Comparison of ENCODE assay signal across 11 cellular contexts in genomic region chr11:65639623-65640482, GRCh38. TPM values are rescaled to one million over a fixed set of nuclear protein-coding genes. Genes with fewer than 3 reads are reported as not detected.
DNase-seq lines count a peak whose midpoint lies in the region; ATAC-seq and TF ChIP-seq lines count a peak whose summit lies in the region.
"Had no signal": no experiment of that assay in that cellular context is flagged by ENCODE, and none has a peak within 500 bp of the region (broad histone marks: within the 10 kb centered on the region; RNA-seq: fewer than 3 reads in every experiment).

No MANE protein-coding gene starts in this region.

- no peaks in the 10 kb centered on the region for H3K27me3 Mint-ChIP-seq in activated T-cell treated with anti-CD3 and anti-CD28 coated beads, Interleukin-2, amount 50 U/mL, for 4 hours (ENCODE audit: low read depth)

- no peak overlapping the region for H3K14ac ChIP-seq in IMR-90 (replicated peaks; ENCODE audit: low read depth, low read length)

- peaks cover 26% of the 10 kb centered on the region; the same call in 1 of the 2 replicates for H4K20me1 ChIP-seq in IMR-90 (ENCODE audit: insufficient read depth, low read length)

- TF ChIP-seq CTCF in IMR-90 (conservative IDR thresholded peaks at IDR 0.05; ENCODE audit: low read depth, low read length) (no peak), right lobe of liver (IDR thresholded peaks at IDR 0.05) (no peak), lower leg skin (IDR thresholded peaks at IDR 0.05) (no peak)

- H4K8ac ChIP-seq in IMR-90 (ENCODE audit: low read depth in 2 of 2, low read length in 2 of 2) = no peak overlapping the region

- CTCF ChIA-PET in IMR-90 (lab: Yijun Ruan, JAX) = no interaction called here

- H3K4me2 ChIP-seq in IMR-90 (ENCODE audit: low read depth, low read length) = no peak overlapping the region

- in situ Hi-C loops in IMR-90 (cut with MboI; ENCODE audit: low sequenced_read_pairs) = no loop called here

- peak overlapping the region; percentile 19 for H2AK9ac ChIP-seq in IMR-90 (replicated peaks; ENCODE audit: low read depth, low read length, poor library complexity)

- H3K79me1 ChIP-seq in IMR-90 (ENCODE audit: low read depth in 1 of 2, low read length in 2 of 2) = peaks cover 16 to 51% of the 10 kb centered on the region in 2 experiments

- peak; percentile 14 for DNase-seq in NCI-H510A (lab: John Stamatoyannopoulos, UW)
- no peak for DNase-seq in NCI-H510A treated with DMSO at 0.1 percent for 48 hours (lab: John Stamatoyannopoulos, UW)
- no peak for DNase-seq in IMR-90
- peak; percentile 43 for DNase-seq in activated T-cell treated with anti-CD3 and anti-CD28 coated beads, Interleukin-2, amount 50 U/mL, for 4 hours
- no peak for DNase-seq in right lobe of liver
- no peak for DNase-seq in lower leg skin (ENCODE audit: low spot score in 2 of 2)
- no peak for DNase-seq in NCI-H1417 treated with DMSO at 0.1 percent for 48 hours (lab: John Stamatoyannopoulos, UW)

- H3K9me3 ChIP-seq in IMR-90 (ENCODE audit: control insufficient read depth, insufficient read depth, low read length) = no peaks in the 10 kb centered on the region
- no peaks in the 10 kb centered on the region for H3K9me3 ChIP-seq in right lobe of liver
- no peaks in the 10 kb centered on the region for H3K9me3 ChIP-seq in thymus (ENCODE audit: control insufficient read depth)

- H3K36me3 ChIP-seq in IMR-90 (ENCODE audit: control insufficient read depth, insufficient read depth, low read length) (peaks cover 27% of the 10 kb centered on the region), right lobe of liver (peaks cover 0 to 17% (median 7%) of the 10 kb centered on the region in 4 donors), thymus (ENCODE audit: control insufficient read depth, insufficient read depth) (peaks cover 47% of the 10 kb centered on the region)

- no peak overlapping the region for H3K18ac ChIP-seq in IMR-90 (ENCODE audit: low read depth, low read length)

- POLR2A ChIA-PET in IMR-90 (lab: Charles Lee; ENCODE audit: unreplicated experiment) = no interaction called here

- H3K4ac ChIP-seq in IMR-90 (ENCODE audit: low read depth, low read length) = peak overlapping the region; percentile 26; the same call in 1 of the 2 replicates

- peak overlapping the region; percentile 89 for H3K4me3 Mint-ChIP-seq in activated T-cell treated with anti-CD3 and anti-CD28 coated beads, Interleukin-2, amount 50 U/mL, for 4 hours

- dilution Hi-C loops in IMR-90 (cut with HindIII; ENCODE audit: low sequenced_read_pairs, unreplicated experiment) = no loop called here

- H3K56ac ChIP-seq in IMR-90 (ENCODE audit: extremely low read depth, insufficient read depth, low read length) = no peak overlapping the region

- H2AK5ac ChIP-seq in IMR-90 (ENCODE audit: low read depth, low read length) = 0 out of 2 replicates have a peak overlapping the region, but pooled peaks have one; percentile 8

- H2BK15ac ChIP-seq in IMR-90 (ENCODE audit: low read depth, low read length) = no peak overlapping the region

- TF ChIP-seq RAD21 in IMR-90 (IDR thresholded peaks at IDR 0.05; ENCODE audit: low read length) = no peak

- H3K23ac ChIP-seq in IMR-90 (ENCODE audit: low read depth, low read length) = no peak overlapping the region

- H2BK20ac ChIP-seq in IMR-90 (ENCODE audit: low read depth, low read length) = no peak overlapping the region

- H3K4me3 ChIP-seq in IMR-90 (ENCODE audit: insufficient read depth, low read depth, low read length) (no peak overlapping the region), right lobe of liver (peak overlapping the region in 2 of 3 donors; percentile 23 to 37), thymus (ENCODE audit: low read length) (peak overlapping the region; percentile 53), lower leg skin (ENCODE audit: low read depth, poor library complexity, severe bottlenecking) (no peak overlapping the region)

- H3K4me1 ChIP-seq in IMR-90 (ENCODE audit: control insufficient read depth, insufficient read depth, low read length) (peaks cover 11% of the 10 kb centered on the region), right lobe of liver (peaks cover 0 to 21% (median 7%) of the 10 kb centered on the region in 4 donors), thymus (ENCODE audit: control insufficient read depth, insufficient read depth, low read length) (peaks cover 28% of the 10 kb centered on the region)

- no peak overlapping the region for H4K91ac ChIP-seq in IMR-90 (ENCODE audit: insufficient read depth, low read depth, low read length)

- no peaks in the 10 kb centered on the region for H3K9me3 Mint-ChIP-seq in activated T-cell treated with anti-CD3 and anti-CD28 coated beads, Interleukin-2, amount 50 U/mL, for 4 hours

- H3K27me3 ChIP-seq in IMR-90 (ENCODE audit: control insufficient read depth, insufficient read depth, low read length) = no peaks in the 10 kb centered on the region
- H3K27me3 ChIP-seq in right lobe of liver = no peaks in the 10 kb centered on the region
- H3K27me3 ChIP-seq in thymus (ENCODE audit: control insufficient read depth, insufficient read depth) = no peaks in the 10 kb centered on the region

- no peak overlapping the region for H2BK120ac ChIP-seq in IMR-90 (ENCODE audit: low read depth, low read length)

- no peak overlapping the region for H3K9ac ChIP-seq in IMR-90 (ENCODE audit: low read depth, low read length)

- no peak overlapping the region for H4K5ac ChIP-seq in IMR-90 (ENCODE audit: low read depth, low read length)

- no TSS peak for BruUV-seq in IMR-90 (replicated peaks; lab: Mats Ljungman, UMichigan)

- WGBS in IMR-90 (ENCODE audit: extremely low coverage in 2 of 2, insufficient read length in 1 of 2), 2 experiments = 100% methylated on average over 5 of the region's 8 CpGs; no CpG with 5 or more reads in 1 of the 2 experiments
- 54% methylated on average over 3 of the region's 8 CpGs for WGBS in right lobe of liver (ENCODE audit: insufficient coverage, low coverage, low lambda C conversion rate, missing lambda C conversion rate)
- 35% methylated on average over 8 of the region's 8 CpGs for WGBS in thymus
- 55 to 68% methylated on average over 7 to 8 of the region's 8 CpGs for WGBS in lower leg skin, 2 donors

- peaks cover 10% of the 10 kb centered on the region for H3K9me1 ChIP-seq in IMR-90 (ENCODE audit: insufficient read depth, low read length)

- no peak overlapping the region for H3K27ac ChIP-seq in IMR-90 (ENCODE audit: insufficient read depth, low read length)
- H3K27ac ChIP-seq in right lobe of liver = peak overlapping the region; percentile 56 to 85 (median 77)
- peak overlapping the region; percentile 89 for H3K27ac ChIP-seq in thymus (ENCODE audit: low read depth)
- H3K27ac ChIP-seq: SK-N-MC had no signal

- H2BK5ac ChIP-seq in IMR-90 (ENCODE audit: low read depth, low read length, poor library complexity, severe bottlenecking) = no peak overlapping the region

- TF ChIP-seq POLR2A in IMR-90 (IDR thresholded peaks at IDR 0.05; ENCODE audit: low read depth, low read length) (no peak), right lobe of liver (IDR thresholded peaks at IDR 0.05) (no peak), lower leg skin (IDR thresholded peaks at IDR 0.05) (no peak)

- H3K4me1 Mint-ChIP-seq in activated T-cell treated with anti-CD3 and anti-CD28 coated beads, Interleukin-2, amount 50 U/mL, for 4 hours (ENCODE audit: low read depth) = peaks cover 55% of the 10 kb centered on the region

- ATAC-seq in IMR-90 (ENCODE audit: low read depth) (no peak), right lobe of liver (peak; percentile 5 to 52 (median 15))
- no peak for ATAC-seq in activated T-cell treated with anti-CD3 and anti-CD28 coated beads, Interleukin-2, amount 50 U/mL, for 4 hours
- ATAC-seq: left colon had no signal

- peaks cover 8% of the 10 kb centered on the region for H3K36me3 Mint-ChIP-seq in activated T-cell treated with anti-CD3 and anti-CD28 coated beads, Interleukin-2, amount 50 U/mL, for 4 hours (ENCODE audit: insufficient read depth)

- H2AFZ ChIP-seq in IMR-90 (replicated peaks; ENCODE audit: low read length, poor library complexity) = peak overlapping the region; percentile 65

- intact Hi-C loops in IMR-90 (cut with micrococcal nuclease) (no loop called here), right lobe of liver (cut with DNase I) (no loop called here), lower leg skin (cut with DNase I; ENCODE audit: low total_unique reads) (no loop called here)

RNA-seq across cellular contexts. Expression of gene SIPA1, which starts 2.0 kb away (rescaled TPM):
- total RNA-seq in IMR-90 (2012; rRNA removed) (10.6 and 11.4 TPM in 2 replicates), right lobe of liver (10 to 100 TPM; 21.1 to 34.1 (median 25.3) TPM), lower leg skin (10 to 100 TPM; 25.3 to 34.4 (median 28.6) TPM)
- polyA plus RNA-seq in IMR-90 (2012; rRNA removed) (39.7 and 44.3 TPM in 2 replicates), thymus (153 TPM)
- 22.9 and 41.1 TPM in 2 replicates for polyA plus RNA-seq in IMR-90 (2012; cell fraction: cytosol; rRNA removed)
- polyA plus RNA-seq in IMR-90 (2012; cell fraction: nucleus; rRNA removed; ENCODE audit: low replicate concordance) = 52.9 and 173 TPM in 2 replicates
- total RNA-seq in activated T-cell treated with anti-CD3 and anti-CD28 coated beads, Interleukin-2, amount 50 U/mL, for 4 hours = 100 to 1,000 TPM in 1 of 3 donors, 10 to 100 TPM in 2; 80.0 to 101 (median 95.4) TPM

RNA-seq across cellular contexts. Expression of gene RELA, which starts 22.9 kb away (rescaled TPM):
- total RNA-seq in IMR-90 (2012; rRNA removed) (8.6 and 8.9 TPM in 2 replicates), right lobe of liver (10 to 100 TPM; 27.8 to 51.1 (median 41.9) TPM), lower leg skin (10 to 100 TPM; 61.9 to 73.5 (median 67.5) TPM)
- polyA plus RNA-seq in IMR-90 (2012; rRNA removed) (51.0 and 53.0 TPM in 2 replicates), thymus (41.9 TPM)
- polyA plus RNA-seq in IMR-90 (2012; cell fraction: cytosol; rRNA removed) = 43.5 and 58.1 TPM in 2 replicates
- polyA plus RNA-seq in IMR-90 (2012; cell fraction: nucleus; rRNA removed; ENCODE audit: low replicate concordance) = 107 and 159 TPM in 2 replicates
- 100 to 1,000 TPM; 108 to 118 (median 111) TPM for total RNA-seq in activated T-cell treated with anti-CD3 and anti-CD28 coated beads, Interleukin-2, amount 50 U/mL, for 4 hours

RNA-seq across cellular contexts. Expression of gene PCNX3, which starts 24.3 kb away (rescaled TPM):
- 5.6 and 5.8 TPM in 2 replicates for total RNA-seq in IMR-90 (2012; rRNA removed)
- polyA plus RNA-seq in IMR-90 (2012; rRNA removed) = 33.2 and 40.4 TPM in 2 replicates
- 20.0 and 31.2 TPM in 2 replicates for polyA plus RNA-seq in IMR-90 (2012; cell fraction: cytosol; rRNA removed)
- 56.4 and 185 TPM in 2 replicates for polyA plus RNA-seq in IMR-90 (2012; cell fraction: nucleus; rRNA removed; ENCODE audit: low replicate concordance)
- total RNA-seq in activated T-cell treated with anti-CD3 and anti-CD28 coated beads, Interleukin-2, amount 50 U/mL, for 4 hours = 10 to 100 TPM; 55.8 to 59.7 (median 59.5) TPM
- total RNA-seq in right lobe of liver = 10 to 100 TPM; 11.2 to 32.9 (median 12.4) TPM
- 23.4 TPM for polyA plus RNA-seq in thymus
- 10 to 100 TPM; 24.1 to 44.1 (median 34.4) TPM for total RNA-seq in lower leg skin

RNA-seq across cellular contexts. Expression of gene MAP3K11, which starts 25.8 kb away (rescaled TPM):
- total RNA-seq in IMR-90 (2012; rRNA removed) = 16.7 and 17.7 TPM in 2 replicates
- polyA plus RNA-seq in IMR-90 (2012; rRNA removed) = 37.5 and 52.0 TPM in 2 replicates
- polyA plus RNA-seq in IMR-90 (2012; cell fraction: cytosol; rRNA removed) = 29.9 and 39.6 TPM in 2 replicates
- 57.5 and 129 TPM in 2 replicates for polyA plus RNA-seq in IMR-90 (2012; cell fraction: nucleus; rRNA removed; ENCODE audit: low replicate concordance)
- 10 to 100 TPM; 71.8 to 87.1 (median 74.3) TPM for total RNA-seq in activated T-cell treated with anti-CD3 and anti-CD28 coated beads, Interleukin-2, amount 50 U/mL, for 4 hours
- 10 to 100 TPM; 48.3 to 67.1 (median 60.9) TPM for total RNA-seq in right lobe of liver
- 61.0 TPM for polyA plus RNA-seq in thymus
- 10 to 100 TPM; 31.6 to 40.0 (median 39.1) TPM for total RNA-seq in lower leg skin

RNA-seq across cellular contexts. Expression of gene KCNK7, which starts 44.3 kb away (rescaled TPM):
- not detected in 2 replicates for total RNA-seq in IMR-90 (2012; rRNA removed)
- polyA plus RNA-seq in IMR-90 (2012; rRNA removed) = 0.09 and 0.34 TPM in 2 replicates
- 0.08 and 0.13 TPM in 2 replicates for polyA plus RNA-seq in IMR-90 (2012; cell fraction: cytosol; rRNA removed)
- 0.89 and 3.2 TPM in 2 replicates for polyA plus RNA-seq in IMR-90 (2012; cell fraction: nucleus; rRNA removed; ENCODE audit: low replicate concordance)
- total RNA-seq in activated T-cell treated with anti-CD3 and anti-CD28 coated beads, Interleukin-2, amount 50 U/mL, for 4 hours = 1 to 10 TPM; 1.4 to 2.1 (median 1.4) TPM
- total RNA-seq in right lobe of liver = under 1 TPM in 1 of 6 experiments, not detected in 5; 0.31 TPM
- 3.8 TPM for polyA plus RNA-seq in thymus
- total RNA-seq in lower leg skin = 100 to 1,000 TPM; 168 to 197 (median 184) TPM
- polyA plus RNA-seq: AG04450 had no signal

Comparison
In these comparisons a context has a peak if more than half of its experiments do, and no peak if none do; other contexts are left out.
1. DNase-seq: peak in NCI-H510A (single experiment) and activated T-cell treated with anti-CD3 and anti-CD28 coated beads, Interleukin-2, amount 50 U/mL, for 4 hours (single experiment); none in NCI-H510A treated with DMSO at 0.1 percent for 48 hours (single experiment), IMR-90 (single experiment), right lobe of liver (0 of 3), lower leg skin (0 of 2) and NCI-H1417 treated with DMSO at 0.1 percent for 48 hours (single experiment).
2. ATAC-seq: peak in right lobe of liver (4 of 4); none in IMR-90 (single experiment) and activated T-cell treated with anti-CD3 and anti-CD28 coated beads, Interleukin-2, amount 50 U/mL, for 4 hours (0 of 2).
3. H3K4me3 ChIP-seq: peak in right lobe of liver (2 of 3) and thymus (single experiment); none in IMR-90 (single experiment) and lower leg skin (single experiment).